ENCODE assay signal across 8 cellular contexts in the genomic region with DNA sequence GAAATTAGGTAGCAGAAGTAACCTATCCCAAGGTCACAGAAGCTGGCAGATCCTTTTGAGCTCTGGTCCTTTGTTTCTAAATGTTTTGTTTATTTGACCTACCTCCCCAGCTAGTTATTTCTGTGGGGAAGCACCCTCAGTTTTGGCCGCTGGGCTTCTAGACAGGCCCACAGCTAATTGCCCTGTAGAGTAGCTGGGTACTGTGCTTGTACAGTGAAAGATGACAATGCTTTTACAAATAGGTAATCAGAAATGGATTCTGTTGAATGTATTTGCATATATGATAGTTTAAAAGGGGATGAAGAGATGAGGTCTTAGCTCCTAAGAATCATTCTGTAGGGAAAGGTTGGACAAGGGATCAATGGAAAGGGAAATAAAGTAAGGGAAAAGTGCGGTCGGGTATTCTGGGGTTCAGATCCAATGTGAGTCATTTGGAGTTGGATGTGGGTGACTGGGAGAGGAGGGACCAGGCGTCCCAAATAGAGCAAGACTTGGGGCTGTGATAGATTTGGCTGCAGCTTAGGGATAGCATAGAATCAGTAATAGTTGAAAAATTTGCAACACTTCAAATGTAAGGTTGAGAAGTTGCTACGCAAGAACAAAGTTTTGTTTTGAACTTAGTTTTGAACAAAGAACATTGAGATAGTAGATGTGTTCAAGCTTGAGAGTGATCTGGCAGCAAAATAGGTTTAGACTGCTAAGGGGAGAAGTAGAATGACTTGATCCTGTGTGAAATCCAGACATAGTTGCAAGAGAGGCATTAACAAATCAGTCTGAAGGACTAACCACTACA. TPM values are rescaled to one million over a fixed set of nuclear protein-coding genes. Genes with fewer than 3 reads are reported as not detected.
A peak's percentile ranks its signal among the peaks of the same experiment; 100 is the strongest.
DNase-seq lines count a peak whose midpoint lies in the region; ATAC-seq and TF ChIP-seq lines count a peak whose summit lies in the region.

No MANE protein-coding gene starts in this region.

- no TSS peak for BruUV-seq in Panc1 (replicated peaks; lab: Mats Ljungman, UMichigan)

- CTCF ChIA-PET in Panc1 (lab: Charles Lee), result interaction anchor here (1.4 kb wide), 1 partner anchor 16 kb away, joined by 3 read pairs; no protein-coding TSS in a partner anchor

- WGBS in trophoblast cell (ENCODE audit: extremely low coverage, insufficient coverage, insufficient read length), result 100% methylated on average over 2 of the region's 5 CpGs

- no peak overlapping the region for H3K27ac ChIP-seq in Panc1 (ENCODE audit: low read length)
- no peak overlapping the region for H3K27ac ChIP-seq in trophoblast cell (ENCODE audit: low read depth, low read length)

- H3K14ac ChIP-seq in trophoblast cell (ENCODE audit: low read length), result no peak overlapping the region

- no peak overlapping the region for H2BK12ac ChIP-seq in trophoblast cell (ENCODE audit: low read length)

- H4K91ac ChIP-seq in trophoblast cell (ENCODE audit: low read depth, low read length), result no peak overlapping the region

- peaks cover 22% of the 10 kb centered on the region for H3K4me1 ChIP-seq in ES-I3 (ENCODE audit: insufficient read depth, low read length)
- peaks cover 22% of the 10 kb centered on the region for H3K4me1 ChIP-seq in Panc1 (ENCODE audit: control insufficient read depth, insufficient read depth, low read length)
- peaks cover 5 to 10% of the 10 kb centered on the region in 2 experiments for H3K4me1 ChIP-seq in trophoblast cell (ENCODE audit: control insufficient read depth in 1 of 2, insufficient read depth in 2 of 2, low read length in 2 of 2)

- intact Hi-C loops in Panc1 (cut with micrococcal nuclease; ENCODE audit: unreplicated experiment), result loop anchor here (5.0 kb wide), 1 partner anchor 394 kb away; no protein-coding TSS in a partner anchor

- H3K23ac ChIP-seq in trophoblast cell (ENCODE audit: low read length), result no peak overlapping the region

- no peaks in the 10 kb centered on the region for H3K36me3 ChIP-seq in ES-I3 (ENCODE audit: insufficient read depth, low read length)
- peaks cover 3% of the 10 kb centered on the region; the same call in 1 of the 2 replicates for H3K36me3 ChIP-seq in Panc1 (ENCODE audit: control insufficient read depth, insufficient read depth, low read length)
- peaks cover 0 to 3% of the 10 kb centered on the region in 2 experiments for H3K36me3 ChIP-seq in trophoblast cell (ENCODE audit: control insufficient read depth in 1 of 2, insufficient read depth in 2 of 2, low read length in 2 of 2)

- H3K79me2 ChIP-seq in trophoblast cell (ENCODE audit: control insufficient read depth, insufficient read depth, low read length, poor library complexity), result peaks cover 12% of the 10 kb centered on the region

- POLR2A ChIA-PET in Panc1 (lab: Charles Lee), result no interaction called here

- no peak overlapping the region for H4K12ac ChIP-seq in trophoblast cell (ENCODE audit: low read depth, low read length)

- DNase-seq in Panc1 (ENCODE audit: low read depth, low spot score) (no peak), epithelial cell of proximal tubule (ENCODE audit: low read depth) (no peak), trophoblast cell (no peak), DMS79 treated with DMSO at 0.1 percent for 48 hours (lab: John Stamatoyannopoulos, UW) (no peak), SKM-1 (lab: John Stamatoyannopoulos, UW; ENCODE audit: unreplicated experiment) (no peak)

- H3K9ac ChIP-seq in ES-I3 (ENCODE audit: low read depth, low read length) (peak overlapping the region; percentile 99; the same call in 1 of the 2 replicates), trophoblast cell (ENCODE audit: low read length) (no peak overlapping the region)

- H3K9me3 ChIP-seq in ES-I3 (ENCODE audit: control insufficient read depth, insufficient read depth, low read length) (no peaks in the 10 kb centered on the region), Panc1 (ENCODE audit: control insufficient read depth, insufficient read depth, low read depth, low read length) (no peaks in the 10 kb centered on the region), trophoblast cell (ENCODE audit: insufficient read depth, low read depth, low read length) (no peaks in the 10 kb centered on the region)

- no peak overlapping the region for H2BK120ac ChIP-seq in trophoblast cell (ENCODE audit: insufficient read depth, low read length, poor library complexity)

- no peak overlapping the region for H2AK5ac ChIP-seq in trophoblast cell (ENCODE audit: low read length)

- ATAC-seq in Panc1 (no peak), GM19351 (IDR thresholded peaks at IDR 0.05; ENCODE audit: unreplicated experiment) (no peak), HG03045 (IDR thresholded peaks at IDR 0.05; ENCODE audit: unreplicated experiment) (no peak)

- in situ Hi-C loops in Panc1 (cut with HindIII; ENCODE audit: low pct_unique_long_range_greater_than_20kb, low sequenced_read_pairs), result no loop called here

- H3K27me3 ChIP-seq in Panc1 (ENCODE audit: control insufficient read depth, insufficient read depth, low read length) (no peaks in the 10 kb centered on the region), trophoblast cell (ENCODE audit: insufficient read depth, low read length) (no peaks in the 10 kb centered on the region)

- H3K4ac ChIP-seq in trophoblast cell (ENCODE audit: low read depth, low read length), result peak overlapping the region; percentile 92

- no peak for TF ChIP-seq CTCF in Panc1 (IDR thresholded peaks at IDR 0.05)
- no peak for TF ChIP-seq CTCF in epithelial cell of proximal tubule (conservative IDR thresholded peaks at IDR 0.05; ENCODE audit: low read depth, low read length)

- no peak overlapping the region for H3K18ac ChIP-seq in trophoblast cell (ENCODE audit: low read length)

- peaks cover 10% of the 10 kb centered on the region for H3K79me1 ChIP-seq in trophoblast cell (ENCODE audit: low read length)

- no peak overlapping the region for H4K8ac ChIP-seq in trophoblast cell (ENCODE audit: low read depth, low read length)

- H3K4me2 ChIP-seq in trophoblast cell (ENCODE audit: low read length), result peak overlapping the region; percentile 31

- H3K4me3 ChIP-seq in Panc1 (ENCODE audit: low read depth in 2 of 2, low read length in 2 of 2), result peak overlapping the region; percentile 93 to 100
- H3K4me3 ChIP-seq in epithelial cell of proximal tubule (ENCODE audit: low read depth, low read length), result peak overlapping the region; percentile 87
- no peak overlapping the region for H3K4me3 ChIP-seq in trophoblast cell (ENCODE audit: low read depth, low read length)

- no peak overlapping the region for H2AFZ ChIP-seq in trophoblast cell (ENCODE audit: insufficient read depth, low read length, poor library complexity)

- no peak overlapping the region for H2BK5ac ChIP-seq in trophoblast cell (ENCODE audit: low read depth, low read length, poor library complexity)

RNA-seq across cellular contexts. Expression of a gene that starts 3.7 kb away (rescaled TPM):
- 45.7 TPM for total RNA-seq in Panc1 (2021; ENCODE audit: unreplicated experiment)
- 11.2 TPM for polyA plus RNA-seq in Panc1 (2012; ENCODE audit: insufficient read length)
- 30.6 and 38.1 TPM in 2 replicates for total RNA-seq in epithelial cell of proximal tubule
- polyA plus RNA-seq in trophoblast cell (2013), result 39.6 and 40.3 TPM in 2 replicates
